1 cellular context compared by ENCODE assay signal in genomic region chr3:126618021-126618420, GRCh38.
TF ChIP-seq lines count a peak whose summit lies in the region.

No MANE protein-coding gene starts in this region.

TF ChIP-seq in IMR-90, 13 proteins besides CTCF, POLR2A, EP300 and RAD21 (continued from another document):
- no peak for TF ChIP-seq BHLHE40 (IDR thresholded peaks at IDR 0.05; ENCODE audit: low read depth, low read length)
